1 cellular context compared by ENCODE assay signal in the genomic region with DNA sequence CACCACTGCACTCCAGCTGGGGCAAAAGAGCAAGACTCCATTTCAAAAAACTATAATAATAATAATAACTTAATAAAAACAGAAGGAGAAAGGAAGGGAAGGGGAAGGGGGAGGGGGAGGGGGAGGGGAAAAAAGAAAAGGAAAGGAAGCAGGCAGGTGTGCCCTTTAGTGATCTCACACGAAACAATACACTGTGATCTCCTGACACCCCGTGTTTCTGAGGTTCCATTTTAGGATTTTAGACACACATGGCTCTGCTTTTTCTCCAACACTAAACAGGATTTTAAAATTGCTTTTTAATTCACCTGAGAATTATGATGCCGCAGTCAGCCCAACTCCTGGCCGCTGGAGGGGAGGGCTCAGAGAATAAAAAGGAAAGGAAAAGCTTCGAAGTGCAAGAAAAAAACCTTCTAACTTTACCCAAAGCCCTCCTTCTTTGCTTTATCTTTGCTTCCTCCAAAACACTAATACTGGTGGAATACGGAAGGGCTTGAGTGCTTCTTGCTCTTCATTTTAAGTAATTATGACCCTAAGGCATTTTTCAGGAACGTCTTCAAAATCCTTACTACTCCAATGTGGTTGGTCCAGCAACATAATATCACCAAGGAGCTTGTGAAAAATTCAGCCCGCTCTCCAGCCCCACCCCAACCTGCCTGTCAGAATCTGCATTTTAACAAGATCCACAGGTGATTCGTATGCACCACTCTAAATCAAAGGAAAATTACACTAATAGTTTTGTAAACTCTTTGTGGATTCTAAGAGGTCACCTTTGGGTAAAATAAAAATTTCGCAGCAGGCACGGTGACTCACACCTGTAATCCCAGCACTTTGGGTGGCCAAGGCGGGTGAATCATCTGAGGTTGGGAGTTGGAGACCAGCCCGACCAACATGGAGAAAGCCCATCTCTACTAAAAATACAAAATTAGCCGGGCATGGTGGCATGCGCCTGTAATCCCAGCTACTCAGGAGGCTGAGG.
TF ChIP-seq lines count a peak whose summit lies in the region.

No MANE protein-coding gene starts in this region.

TF ChIP-seq in HCT116, 20 proteins besides CTCF, POLR2A, EP300 and RAD21 (continued from another document):
- TF ChIP-seq, protein P1, sequence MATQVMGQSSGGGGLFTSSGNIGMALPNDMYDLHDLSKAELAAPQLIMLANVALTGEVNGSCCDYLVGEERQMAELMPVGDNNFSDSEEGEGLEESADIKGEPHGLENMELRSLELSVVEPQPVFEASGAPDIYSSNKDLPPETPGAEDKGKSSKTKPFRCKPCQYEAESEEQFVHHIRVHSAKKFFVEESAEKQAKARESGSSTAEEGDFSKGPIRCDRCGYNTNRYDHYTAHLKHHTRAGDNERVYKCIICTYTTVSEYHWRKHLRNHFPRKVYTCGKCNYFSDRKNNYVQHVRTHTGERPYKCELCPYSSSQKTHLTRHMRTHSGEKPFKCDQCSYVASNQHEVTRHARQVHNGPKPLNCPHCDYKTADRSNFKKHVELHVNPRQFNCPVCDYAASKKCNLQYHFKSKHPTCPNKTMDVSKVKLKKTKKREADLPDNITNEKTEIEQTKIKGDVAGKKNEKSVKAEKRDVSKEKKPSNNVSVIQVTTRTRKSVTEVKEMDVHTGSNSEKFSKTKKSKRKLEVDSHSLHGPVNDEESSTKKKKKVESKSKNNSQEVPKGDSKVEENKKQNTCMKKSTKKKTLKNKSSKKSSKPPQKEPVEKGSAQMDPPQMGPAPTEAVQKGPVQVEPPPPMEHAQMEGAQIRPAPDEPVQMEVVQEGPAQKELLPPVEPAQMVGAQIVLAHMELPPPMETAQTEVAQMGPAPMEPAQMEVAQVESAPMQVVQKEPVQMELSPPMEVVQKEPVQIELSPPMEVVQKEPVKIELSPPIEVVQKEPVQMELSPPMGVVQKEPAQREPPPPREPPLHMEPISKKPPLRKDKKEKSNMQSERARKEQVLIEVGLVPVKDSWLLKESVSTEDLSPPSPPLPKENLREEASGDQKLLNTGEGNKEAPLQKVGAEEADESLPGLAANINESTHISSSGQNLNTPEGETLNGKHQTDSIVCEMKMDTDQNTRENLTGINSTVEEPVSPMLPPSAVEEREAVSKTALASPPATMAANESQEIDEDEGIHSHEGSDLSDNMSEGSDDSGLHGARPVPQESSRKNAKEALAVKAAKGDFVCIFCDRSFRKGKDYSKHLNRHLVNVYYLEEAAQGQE (IDR thresholded peaks at IDR 0.05; ENCODE audit: low read depth), result no peak
- TF ChIP-seq ZFX (IDR thresholded peaks at IDR 0.05) (no peak), POLR2AphosphoS5 (IDR thresholded peaks at IDR 0.05; ENCODE audit: low read depth, low read length) (no peak), JUND (IDR thresholded peaks at IDR 0.05) (peak; percentile 90), TCF7L2 (IDR thresholded peaks at IDR 0.05; ENCODE audit: borderline replicate concordance, extremely low read depth, insufficient read depth, insufficient read length) (peak; percentile 29), YY1 (IDR thresholded peaks at IDR 0.05; ENCODE audit: extremely low read depth, insufficient replicate concordance, low read depth, low read length) (no peak), CEBPB (IDR thresholded peaks at IDR 0.05; ENCODE audit: low read depth) (peak; percentile 70), SIN3A (IDR thresholded peaks at IDR 0.05; ENCODE audit: low read depth) (no peak; the same call in 1 of the 2 replicates)
- TF ChIP-seq, protein P2, sequence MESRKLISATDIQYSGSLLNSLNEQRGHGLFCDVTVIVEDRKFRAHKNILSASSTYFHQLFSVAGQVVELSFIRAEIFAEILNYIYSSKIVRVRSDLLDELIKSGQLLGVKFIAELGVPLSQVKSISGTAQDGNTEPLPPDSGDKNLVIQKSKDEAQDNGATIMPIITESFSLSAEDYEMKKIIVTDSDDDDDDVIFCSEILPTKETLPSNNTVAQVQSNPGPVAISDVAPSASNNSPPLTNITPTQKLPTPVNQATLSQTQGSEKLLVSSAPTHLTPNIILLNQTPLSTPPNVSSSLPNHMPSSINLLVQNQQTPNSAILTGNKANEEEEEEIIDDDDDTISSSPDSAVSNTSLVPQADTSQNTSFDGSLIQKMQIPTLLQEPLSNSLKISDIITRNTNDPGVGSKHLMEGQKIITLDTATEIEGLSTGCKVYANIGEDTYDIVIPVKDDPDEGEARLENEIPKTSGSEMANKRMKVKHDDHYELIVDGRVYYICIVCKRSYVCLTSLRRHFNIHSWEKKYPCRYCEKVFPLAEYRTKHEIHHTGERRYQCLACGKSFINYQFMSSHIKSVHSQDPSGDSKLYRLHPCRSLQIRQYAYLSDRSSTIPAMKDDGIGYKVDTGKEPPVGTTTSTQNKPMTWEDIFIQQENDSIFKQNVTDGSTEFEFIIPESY (IDR thresholded peaks at IDR 0.05; ENCODE audit: extremely low read depth, insufficient replicate concordance, low read length), result no peak
- TF ChIP-seq, protein P3, sequence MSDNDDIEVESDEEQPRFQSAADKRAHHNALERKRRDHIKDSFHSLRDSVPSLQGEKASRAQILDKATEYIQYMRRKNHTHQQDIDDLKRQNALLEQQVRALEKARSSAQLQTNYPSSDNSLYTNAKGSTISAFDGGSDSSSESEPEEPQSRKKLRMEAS (IDR thresholded peaks at IDR 0.05), result peak; percentile 32; the same call in 1 of the 2 replicates
- TF ChIP-seq, protein P4, sequence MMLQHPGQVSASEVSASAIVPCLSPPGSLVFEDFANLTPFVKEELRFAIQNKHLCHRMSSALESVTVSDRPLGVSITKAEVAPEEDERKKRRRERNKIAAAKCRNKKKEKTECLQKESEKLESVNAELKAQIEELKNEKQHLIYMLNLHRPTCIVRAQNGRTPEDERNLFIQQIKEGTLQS (IDR thresholded peaks at IDR 0.05), result no peak
